ENCODE assay signal across 17 cellular contexts in genomic region chr16:81478294-81478693, GRCh38. TPM values are rescaled to one million over a fixed set of nuclear protein-coding genes. Genes with fewer than 3 reads are reported as not detected.
DNase-seq lines count a peak whose midpoint lies in the region; ATAC-seq, FAIRE-seq and TF ChIP-seq lines count a peak whose summit lies in the region.
"Had no signal": no experiment of that assay in that cellular context is flagged by ENCODE, and none has a peak within 500 bp of the region (broad histone marks: within the 10 kb centered on the region; RNA-seq: fewer than 3 reads in every experiment).

No MANE protein-coding gene starts in this region.

- no peak for ATAC-seq in activated CD8-positive, alpha-beta T cell treated with anti-CD3 and anti-CD28 coated beads for 36 hours
- no peak for ATAC-seq in right lobe of liver
- no peak for ATAC-seq in stimulated activated memory B cell treated with anti-CD40 and anti-IgM and Interleukin-4, amounts not matched to agents 10 μg/mL and 1 μg/mL and 100 μg/mL, for 72 hours
- ATAC-seq in stimulated activated naive CD8-positive, alpha-beta T cell treated with anti-CD3 and anti-CD28 coated beads, Interleukin-15, amount 100 ng/mL, for 72 hours = no peak
- no peak for ATAC-seq in T-cell (replicated peaks in 1 of 4)

- peak; percentile 61 for FAIRE-seq in GM12891 (lab: Jason Lieb, UNC)
- FAIRE-seq: H54 had no signal

- H3K36me3 ChIP-seq in right lobe of liver = no peaks in the 10 kb centered on the region

- POLR2A ChIA-PET in activated CD8-positive, alpha-beta T cell treated with anti-CD3 and anti-CD28 coated beads for 36 hours (lab: Charles Lee) = interaction anchor here (1.7 kb wide), 1 partner anchor 8 kb away, joined by 8 read pairs; no protein-coding TSS in a partner anchor
- POLR2A ChIA-PET in T-cell (lab: Charles Lee) = interaction anchor here in 1 of 2 donors (0.7 to 1.4 kb wide), 3 partner anchors 9 to 44 kb away, joined by 3 to 4 read pairs (median 3); no protein-coding TSS in a partner anchor

- no peak for TF ChIP-seq CTCF in activated CD8-positive, alpha-beta T cell treated with anti-CD3 and anti-CD28 coated beads for 36 hours (IDR thresholded peaks at IDR 0.05)
- no peak for TF ChIP-seq CTCF in right lobe of liver (IDR thresholded peaks at IDR 0.05)

- CTCF ChIA-PET in activated CD8-positive, alpha-beta T cell treated with anti-CD3 and anti-CD28 coated beads for 36 hours (lab: Charles Lee) = no interaction called here
- CTCF ChIA-PET in T-cell (lab: Charles Lee) = no interaction called here

- H3K36me3 Mint-ChIP-seq in activated CD8-positive, alpha-beta T cell treated with anti-CD3 and anti-CD28 coated beads for 36 hours (ENCODE audit: low read depth) = peaks cover 9% of the 10 kb centered on the region
- H3K36me3 Mint-ChIP-seq in stimulated activated memory B cell treated with anti-CD40 and anti-IgM and Interleukin-4, amounts not matched to agents 10 μg/mL and 1 μg/mL and 100 μg/mL, for 72 hours = peaks cover 43% of the 10 kb centered on the region
- peaks cover 34% of the 10 kb centered on the region for H3K36me3 Mint-ChIP-seq in T-cell

- DNase-seq in GM12891 (ENCODE audit: insufficient read length, low spot score) (no peak), right lobe of liver (no peak), activated gamma-delta T cell treated with Interleukin-2 at 50 U/mL for 16 hours (no peak), T-cell (no peak), ecto neural progenitor cell (ENCODE audit: low spot score) (no peak)
- DNase-seq in activated CD8-positive, alpha-beta T cell treated with anti-CD3 and anti-CD28 coated beads for 36 hours = no peak
- no peak for DNase-seq in stimulated activated naive CD8-positive, alpha-beta T cell treated with anti-CD3 and anti-CD28 coated beads, Interleukin-15, amount 100 ng/mL, for 72 hours
- DNase-seq: activated CD4-positive, alpha-beta memory T cell treated with anti-CD3 and anti-CD28 coated beads for 36 hours; COR-L47; effector memory CD4-positive, alpha-beta T cell; NCI-H82; stimulated activated naive CD4-positive, alpha-beta T cell treated with Interleukin-2 at 50 U/mL for 16 hours; T1000 had no signal

- 70% methylated on average over 2 of the region's 10 CpGs for WGBS in right lobe of liver (ENCODE audit: insufficient coverage, low coverage, low lambda C conversion rate, missing lambda C conversion rate)

- peak overlapping the region; percentile 10 for H3K27ac Mint-ChIP-seq in activated CD8-positive, alpha-beta T cell treated with anti-CD3 and anti-CD28 coated beads for 36 hours
- H3K27ac Mint-ChIP-seq in stimulated activated memory B cell treated with anti-CD40 and anti-IgM and Interleukin-4, amounts not matched to agents 10 μg/mL and 1 μg/mL and 100 μg/mL, for 72 hours = peak overlapping the region; percentile 88
- no peak overlapping the region for H3K27ac Mint-ChIP-seq in stimulated activated naive CD8-positive, alpha-beta T cell treated with anti-CD3 and anti-CD28 coated beads, Interleukin-15, amount 100 ng/mL, for 72 hours
- H3K27ac Mint-ChIP-seq in T-cell = no peak overlapping the region
- H3K27ac Mint-ChIP-seq: activated CD4-positive, alpha-beta memory T cell treated with anti-CD3 and anti-CD28 coated beads for 36 hours had no signal

- intact Hi-C loops in activated CD8-positive, alpha-beta T cell treated with anti-CD3 and anti-CD28 coated beads for 36 hours (cut with micrococcal nuclease) = no loop called here
- intact Hi-C loops in right lobe of liver (cut with DNase I) = no loop called here

- peaks cover 68% of the 10 kb centered on the region for H3K4me1 Mint-ChIP-seq in activated CD8-positive, alpha-beta T cell treated with anti-CD3 and anti-CD28 coated beads for 36 hours (ENCODE audit: low read depth)
- peaks cover 97% of the 10 kb centered on the region for H3K4me1 Mint-ChIP-seq in stimulated activated memory B cell treated with anti-CD40 and anti-IgM and Interleukin-4, amounts not matched to agents 10 μg/mL and 1 μg/mL and 100 μg/mL, for 72 hours
- peaks cover 93% of the 10 kb centered on the region for H3K4me1 Mint-ChIP-seq in stimulated activated naive CD8-positive, alpha-beta T cell treated with anti-CD3 and anti-CD28 coated beads, Interleukin-15, amount 100 ng/mL, for 72 hours
- peaks cover 75 to 95% (median 87%) of the 10 kb centered on the region in 3 donors for H3K4me1 Mint-ChIP-seq in T-cell

- H3K4me3 ChIP-seq in right lobe of liver = peak overlapping the region in 1 of 3 donors; percentile 14

- H3K4me3 Mint-ChIP-seq in activated CD8-positive, alpha-beta T cell treated with anti-CD3 and anti-CD28 coated beads for 36 hours = no peak overlapping the region
- peak overlapping the region; percentile 80 for H3K4me3 Mint-ChIP-seq in stimulated activated memory B cell treated with anti-CD40 and anti-IgM and Interleukin-4, amounts not matched to agents 10 μg/mL and 1 μg/mL and 100 μg/mL, for 72 hours
- no peak overlapping the region for H3K4me3 Mint-ChIP-seq in stimulated activated naive CD8-positive, alpha-beta T cell treated with anti-CD3 and anti-CD28 coated beads, Interleukin-15, amount 100 ng/mL, for 72 hours
- peak overlapping the region in 1 of 3 donors; percentile 64 for H3K4me3 Mint-ChIP-seq in T-cell
- H3K4me3 Mint-ChIP-seq: activated CD4-positive, alpha-beta memory T cell treated with anti-CD3 and anti-CD28 coated beads for 36 hours had no signal

- H3K27me3 Mint-ChIP-seq in activated CD8-positive, alpha-beta T cell treated with anti-CD3 and anti-CD28 coated beads for 36 hours = no peaks in the 10 kb centered on the region
- no peaks in the 10 kb centered on the region for H3K27me3 Mint-ChIP-seq in stimulated activated memory B cell treated with anti-CD40 and anti-IgM and Interleukin-4, amounts not matched to agents 10 μg/mL and 1 μg/mL and 100 μg/mL, for 72 hours
- H3K27me3 Mint-ChIP-seq in stimulated activated naive CD8-positive, alpha-beta T cell treated with anti-CD3 and anti-CD28 coated beads, Interleukin-15, amount 100 ng/mL, for 72 hours = no peaks in the 10 kb centered on the region
- H3K27me3 Mint-ChIP-seq in T-cell = no peaks in the 10 kb centered on the region
- H3K27me3 Mint-ChIP-seq: activated CD4-positive, alpha-beta memory T cell treated with anti-CD3 and anti-CD28 coated beads for 36 hours; naive thymus-derived CD4-positive, alpha-beta T cell had no signal

- TF ChIP-seq POLR2A in GM12891 (IDR thresholded peaks at IDR 0.05; ENCODE audit: low read depth, low read length) = no peak
- TF ChIP-seq POLR2A in right lobe of liver (IDR thresholded peaks at IDR 0.05) = no peak

- H3K9me3 ChIP-seq in right lobe of liver = no peaks in the 10 kb centered on the region

- peaks cover 0 to 50% (median 22%) of the 10 kb centered on the region in 4 donors for H3K4me1 ChIP-seq in right lobe of liver

- H3K9me3 Mint-ChIP-seq in activated CD8-positive, alpha-beta T cell treated with anti-CD3 and anti-CD28 coated beads for 36 hours = no peaks in the 10 kb centered on the region
- peaks cover 3% of the 10 kb centered on the region for H3K9me3 Mint-ChIP-seq in stimulated activated memory B cell treated with anti-CD40 and anti-IgM and Interleukin-4, amounts not matched to agents 10 μg/mL and 1 μg/mL and 100 μg/mL, for 72 hours
- H3K9me3 Mint-ChIP-seq in stimulated activated naive CD8-positive, alpha-beta T cell treated with anti-CD3 and anti-CD28 coated beads, Interleukin-15, amount 100 ng/mL, for 72 hours = no peaks in the 10 kb centered on the region
- H3K9me3 Mint-ChIP-seq in T-cell = no peaks in the 10 kb centered on the region
- H3K9me3 Mint-ChIP-seq: activated CD4-positive, alpha-beta memory T cell treated with anti-CD3 and anti-CD28 coated beads for 36 hours had no signal

- H3K27ac ChIP-seq in right lobe of liver = peak overlapping the region; percentile 32 to 63 (median 49)
- H3K27ac ChIP-seq: RWPE1 had no signal

- no peaks in the 10 kb centered on the region for H3K27me3 ChIP-seq in right lobe of liver

TF ChIP-seq in GM12891, 5 proteins besides CTCF, POLR2A, EP300 and RAD21:
- TF ChIP-seq POU2F2 (IDR thresholded peaks at IDR 0.05; ENCODE audit: low read depth, low read length) = no peak
- no peak for TF ChIP-seq PAX5 (IDR thresholded peaks at IDR 0.05; ENCODE audit: insufficient read depth, low read length, severe bottlenecking)
- TF ChIP-seq SPI1 (IDR thresholded peaks at IDR 0.05; ENCODE audit: low read depth, low read length) = no peak
- no peak for TF ChIP-seq POLR2AphosphoS5 (IDR thresholded peaks at IDR 0.05; ENCODE audit: low read depth, low read length)
- no peak for TF ChIP-seq TAF1 (IDR thresholded peaks at IDR 0.05; ENCODE audit: low read depth, low read length)

RNA-seq across cellular contexts. Expression of gene CMIP, which starts 33.7 kb away (rescaled TPM):
- 15.3 TPM for polyA plus RNA-seq in GM12891 (2012; ENCODE audit: low read depth, missing spikeins)
- total RNA-seq in activated CD8-positive, alpha-beta T cell treated with anti-CD3 and anti-CD28 coated beads for 36 hours = 10 to 100 TPM; 37.6 to 38.5 TPM
- 10 to 100 TPM; 12.2 to 23.0 (median 16.5) TPM for total RNA-seq in right lobe of liver
- 10 to 100 TPM; 39.8 to 55.9 (median 42.6) TPM for total RNA-seq in T-cell

Comparison
In these comparisons a context has a peak if more than half of its experiments do, and no peak if none do; other contexts are left out.
1. H3K27ac Mint-ChIP-seq: peak in activated CD8-positive, alpha-beta T cell treated with anti-CD3 and anti-CD28 coated beads for 36 hours (single experiment) and stimulated activated memory B cell treated with anti-CD40 and anti-IgM and Interleukin-4, amounts not matched to agents 10 μg/mL and 1 μg/mL and 100 μg/mL, for 72 hours (single experiment); none in stimulated activated naive CD8-positive, alpha-beta T cell treated with anti-CD3 and anti-CD28 coated beads, Interleukin-15, amount 100 ng/mL, for 72 hours (0 of 2) and T-cell (0 of 2).